28 cellular contexts compared by ENCODE assay signal in the genomic region with DNA sequence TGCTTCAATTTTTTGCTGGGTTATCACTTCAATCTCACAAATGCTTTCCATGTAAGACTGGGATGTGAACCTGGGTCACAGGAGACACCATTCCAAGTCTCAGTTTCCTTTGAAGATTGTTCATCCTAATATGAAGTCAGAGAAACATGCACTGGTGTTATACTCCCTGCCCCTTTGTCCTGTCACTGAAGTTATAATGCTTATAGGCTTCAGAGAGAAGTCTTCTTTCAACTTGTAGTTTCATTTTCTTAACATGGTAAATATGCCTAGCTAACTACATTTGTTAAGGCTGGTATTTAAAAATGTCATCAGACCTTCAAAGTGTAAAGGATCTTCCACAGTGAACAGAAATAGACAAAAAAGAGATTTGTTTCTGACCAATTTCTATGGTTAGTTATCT.
"Had no signal": no experiment of that assay in that cellular context is flagged by ENCODE, and none has a peak within 500 bp of the region (broad histone marks: within the 10 kb centered on the region; RNA-seq: fewer than 3 reads in every experiment).

No MANE protein-coding gene starts in this region.

- H3K4me2 ChIP-seq: neural progenitor cell, smooth muscle cell had no signal

- H3K9me3 ChIP-seq: psoas muscle, spleen, suprapubic skin, testis, tibial artery, transverse colon, upper lobe of right lung, uterus had no signal

- H3K4me3 ChIP-seq: neural progenitor cell, ovary, psoas muscle, skin epidermis, smooth muscle cell, spleen, suprapubic skin, testis, tibial artery, transverse colon, upper lobe of right lung, uterus had no signal

- ATAC-seq: natural killer cell; psoas muscle; right cardiac atrium; sciatic nerve; stimulated activated memory B cell treated with anti-CD40 and anti-IgM and Interleukin-4, amounts not matched to agents 10 μg/mL and 1 μg/mL and 100 μg/mL, for 72 hours; stimulated activated naive CD8-positive, alpha-beta T cell treated with anti-CD3 and anti-CD28 coated beads, Interleukin-15, amount 100 ng/mL, for 72 hours; stimulated activated naive CD8-positive, alpha-beta T cell treated with anti-CD3 and anti-CD28 coated beads, Interleukin-15, Interleukin-2, amounts not matched to agents 100 U/mL and 50 U/mL, for 24 hours; upper lobe of right lung had no signal

- H3K27me3 ChIP-seq: neural progenitor cell, ovary, spleen, suprapubic skin, testis, tibial artery, transverse colon, upper lobe of right lung, uterus had no signal

- H3K4me1 ChIP-seq: neural progenitor cell, parathyroid adenoma, psoas muscle, spleen, suprapubic skin, testis, tibial artery, transverse colon, upper lobe of right lung, uterus had no signal

- H3K36me3 ChIP-seq: ovary, spleen, suprapubic skin, tibial artery, transverse colon, upper lobe of right lung, uterus had no signal

- H3K79me2 ChIP-seq: parathyroid adenoma had no signal

- H3K27ac ChIP-seq: neural progenitor cell, ovary, parathyroid adenoma, psoas muscle, skin epidermis, spleen, suprapubic skin, testis, tibial artery, transverse colon, upper lobe of right lung, uterus had no signal

- H3K9ac ChIP-seq: neural progenitor cell, parathyroid adenoma had no signal

- DNase-seq: natural killer cell; occipital lobe; ovary; posterior cingulate gyrus; psoas muscle; right cardiac atrium; spleen; stimulated activated CD4-positive, alpha-beta T cell treated with anti-CD3 and anti-CD28 coated beads, Interleukin-12 subunit alpha, Interleukin-12 subunit beta, amount 100 ng/mL, for 4 hours; stimulated activated CD4-positive, alpha-beta T cell treated with anti-CD3 and anti-CD28 coated beads, Interleukin-1b, Interleukin-23, amount 100 ng/mL, for 48 hours; stimulated activated CD4-positive, alpha-beta T cell treated with anti-CD3 and anti-CD28 coated beads, Interleukin-4, amount 100 ng/mL, for 1 hour; stimulated activated CD4-positive, alpha-beta T cell treated with anti-CD3 and anti-CD28 coated beads, Interleukin-4, amount 100 ng/mL, for 4 hours; stimulated activated CD8-positive, alpha-beta memory T cell treated with anti-CD3 and anti-CD28 coated beads, Interleukin-4, amount 100 ng/mL, for 48 hours; stimulated activated naive CD4-positive, alpha-beta T cell; stimulated activated naive CD8-positive, alpha-beta T cell treated with anti-CD3 and anti-CD28 coated beads, Interleukin-15, amount 100 ng/mL, for 72 hours; stimulated activated naive CD8-positive, alpha-beta T cell treated with anti-CD3 and anti-CD28 coated beads, Interleukin-15, Interleukin-2, amounts not matched to agents 100 U/mL and 50 U/mL, for 24 hours; substantia nigra; testis; tibial artery; transverse colon; upper lobe of right lung; uterus had no signal

- H2AFZ ChIP-seq: neural progenitor cell, parathyroid adenoma had no signal
